Comparison of ENCODE assay signal across 40 cellular contexts in genomic region chr9:124517600-124517999, GRCh38. TPM values are rescaled to one million over a fixed set of nuclear protein-coding genes. Genes with fewer than 3 reads are reported as not detected.
"Had no signal": no experiment of that assay in that cellular context is flagged by ENCODE, and none has a peak within 500 bp of the region (broad histone marks: within the 10 kb centered on the region; RNA-seq: fewer than 3 reads in every experiment).

No MANE protein-coding gene starts in this region.

- ATAC-seq: activated CD4-positive, alpha-beta T cell treated with anti-CD3 and anti-CD28 coated beads for 36 hours; activated CD8-positive, alpha-beta memory T cell treated with anti-CD3 and anti-CD28 coated beads, Interleukin-2, amount 10 ng/mL, durations not matched to agents 7 days and 5 days; activated CD8-positive, alpha-beta T cell treated with anti-CD3 and anti-CD28 coated beads, Interleukin-2, amount 10 ng/mL, durations not matched to agents 7 days and 5 days; activated naive CD8-positive, alpha-beta T cell treated with anti-CD3 and anti-CD28 coated beads, Interleukin-2, amount 50 U/mL, for 24 hours; gastroesophageal sphincter had no signal

- H3K27me3 Mint-ChIP-seq: activated naive CD8-positive, alpha-beta T cell treated with anti-CD3 and anti-CD28 coated beads for 36 hours; activated naive CD8-positive, alpha-beta T cell treated with anti-CD3 and anti-CD28 coated beads, Interleukin-2, amount 50 U/mL, for 24 hours; brain had no signal

- H3K36me3 Mint-ChIP-seq: activated CD4-positive, alpha-beta memory T cell treated with anti-CD3 and anti-CD28 coated beads for 36 hours; activated CD8-positive, alpha-beta memory T cell treated with anti-CD3 and anti-CD28 coated beads, Interleukin-2, amount 10 ng/mL, durations not matched to agents 7 days and 5 days; activated naive CD4-positive, alpha-beta T cell treated with anti-CD3 and anti-CD28 coated beads, Interleukin-2, amount 50 U/mL, for 24 hours; activated naive CD8-positive, alpha-beta T cell treated with anti-CD3 and anti-CD28 coated beads for 36 hours had no signal

- H3K27me3 ChIP-seq: adrenal gland, breast epithelium, cardiac muscle cell, colonic mucosa had no signal

- H3K4me3 Mint-ChIP-seq: activated CD4-positive, alpha-beta memory T cell treated with anti-CD3 and anti-CD28 coated beads for 36 hours; activated CD4-positive, alpha-beta T cell treated with anti-CD3 and anti-CD28 coated beads for 36 hours; activated CD4-positive, alpha-beta T cell treated with anti-CD3 and anti-CD28 coated beads, Interleukin-2, amount 10 ng/mL, durations not matched to agents 24 days and 14 days; activated CD8-positive, alpha-beta memory T cell treated with anti-CD3 and anti-CD28 coated beads, Interleukin-2, amount 10 ng/mL, durations not matched to agents 7 days and 5 days; activated CD8-positive, alpha-beta T cell treated with anti-CD3 and anti-CD28 coated beads, Interleukin-2, amount 10 ng/mL, durations not matched to agents 7 days and 5 days; activated naive CD4-positive, alpha-beta T cell treated with anti-CD3 and anti-CD28 coated beads for 36 hours; activated naive CD4-positive, alpha-beta T cell treated with anti-CD3 and anti-CD28 coated beads, Interleukin-2, amount 50 U/mL, for 24 hours; activated naive CD8-positive, alpha-beta T cell treated with anti-CD3 and anti-CD28 coated beads for 36 hours; activated naive CD8-positive, alpha-beta T cell treated with anti-CD3 and anti-CD28 coated beads, Interleukin-2, amount 50 U/mL, for 24 hours; activated T-helper 1 cell treated with anti-CD3 and anti-CD28 coated beads, Interleukin-12 subunit alpha, Interleukin-12 subunit beta, Interleukin-2, Interleukin-4 antibody, amounts not matched to agents 30 ng/mL and 10 ng/mL and 1 ng/mL, durations not matched to agents 14 hours and 24 hours and 36 hours; brain; T-helper 1 cell treated with Interleukin-12 subunit alpha and Interleukin-12 subunit beta and Interleukin-4 antibody, amounts not matched to agents 30 μg/mL and 1 μg/mL, for 36 hours had no signal

- H3K27ac ChIP-seq: adrenal gland, breast epithelium, cardiac muscle cell, colonic mucosa, epithelial cell of prostate, esophagus squamous epithelium, gastroesophageal sphincter had no signal

- DNase-seq: activated CD4-positive, alpha-beta memory T cell treated with anti-CD3 and anti-CD28 coated beads for 36 hours; activated CD4-positive, alpha-beta T cell treated with anti-CD3 and anti-CD28 coated beads for 36 hours; activated CD4-positive, alpha-beta T cell treated with anti-CD3 and anti-CD28 coated beads, Interleukin-2, amount 10 ng/mL, durations not matched to agents 24 days and 14 days; activated CD4-positive, CD25-positive, alpha-beta regulatory T cell; activated CD4-positive, CD25-positive, alpha-beta regulatory T cell treated with anti-CD3 and anti-CD28 coated beads, Interleukin-2, amount 50 U/mL, for 72 hours; activated CD8-positive, alpha-beta memory T cell treated with anti-CD3 and anti-CD28 coated beads, Interleukin-2, amount 10 ng/mL, durations not matched to agents 7 days and 5 days; activated CD8-positive, alpha-beta memory T cell treated with anti-CD3 and anti-CD28 coated beads, Interleukin-2, amount 50 U/mL, for 4 hours; activated CD8-positive, alpha-beta T cell treated with anti-CD3 and anti-CD28 coated beads, Interleukin-2, amount 10 ng/mL, durations not matched to agents 7 days and 5 days; activated effector memory CD4-positive, alpha-beta T cell treated with anti-CD3 and anti-CD28 coated beads, Interleukin-2, amount 50 U/mL, for 16 hours; activated naive CD4-positive, alpha-beta T cell treated with anti-CD3 and anti-CD28 coated beads for 36 hours; activated naive CD8-positive, alpha-beta T cell treated with anti-CD3 and anti-CD28 coated beads for 36 hours; activated naive CD8-positive, alpha-beta T cell treated with anti-CD3 and anti-CD28 coated beads, Interleukin-2, amount 50 U/mL, for 24 hours; activated T-cell treated with anti-CD3 and anti-CD28 coated beads, Interleukin-2, amount 50 U/mL, for 1 hour; activated T-cell treated with anti-CD3 and anti-CD28 coated beads, Interleukin-2, amount 50 U/mL, for 48 hours; adrenal gland; amygdala; aorta; central memory CD4-positive, alpha-beta T cell; cerebellar nuclear complex; colonic mucosa; effector CD8-positive, alpha-beta T cell; esophagus squamous epithelium; foreskin melanocyte; T1000 had no signal

- H3K4me3 ChIP-seq: adrenal gland, breast epithelium, cardiac muscle cell, colonic mucosa, esophagus squamous epithelium, gastroesophageal sphincter had no signal

- H3K9me3 Mint-ChIP-seq: activated CD4-positive, alpha-beta memory T cell treated with anti-CD3 and anti-CD28 coated beads for 36 hours; activated CD4-positive, alpha-beta T cell treated with anti-CD3 and anti-CD28 coated beads, Interleukin-2, amount 10 ng/mL, durations not matched to agents 24 days and 14 days; activated naive CD4-positive, alpha-beta T cell treated with anti-CD3 and anti-CD28 coated beads for 36 hours; activated naive CD4-positive, alpha-beta T cell treated with anti-CD3 and anti-CD28 coated beads, Interleukin-2, amount 50 U/mL, for 24 hours; activated naive CD8-positive, alpha-beta T cell treated with anti-CD3 and anti-CD28 coated beads for 36 hours; activated naive CD8-positive, alpha-beta T cell treated with anti-CD3 and anti-CD28 coated beads, Interleukin-2, amount 50 U/mL, for 24 hours; activated T-helper 1 cell treated with anti-CD3 and anti-CD28 coated beads, Interleukin-12 subunit alpha, Interleukin-12 subunit beta, Interleukin-2, Interleukin-4 antibody, amounts not matched to agents 30 ng/mL and 10 ng/mL and 1 ng/mL, durations not matched to agents 14 hours and 24 hours and 36 hours; activated T-helper 2 cell treated with anti-CD3 and anti-CD28 coated beads, Interferon-gamma antibody, Interleukin-2, Interleukin-4, amounts not matched to agents 10 μg/mL and 5 μg/mL and 100 μg/mL, durations not matched to agents 14 hours and 24 hours and 36 hours; brain; T-helper 1 cell treated with Interleukin-12 subunit alpha and Interleukin-12 subunit beta and Interleukin-4 antibody, amounts not matched to agents 30 μg/mL and 1 μg/mL, for 36 hours had no signal

- H3K9me3 ChIP-seq: adrenal gland, breast epithelium, colonic mucosa, esophagus squamous epithelium, gastroesophageal sphincter had no signal

- H3K36me3 ChIP-seq: adrenal gland, breast epithelium, cardiac muscle cell, colonic mucosa, gastroesophageal sphincter had no signal

- H3K27ac Mint-ChIP-seq: activated CD4-positive, alpha-beta memory T cell treated with anti-CD3 and anti-CD28 coated beads for 36 hours; activated CD4-positive, alpha-beta T cell treated with anti-CD3 and anti-CD28 coated beads for 36 hours; activated CD4-positive, alpha-beta T cell treated with anti-CD3 and anti-CD28 coated beads, Interleukin-2, amount 10 ng/mL, durations not matched to agents 24 days and 14 days; activated CD8-positive, alpha-beta memory T cell treated with anti-CD3 and anti-CD28 coated beads, Interleukin-2, amount 10 ng/mL, durations not matched to agents 7 days and 5 days; activated CD8-positive, alpha-beta T cell treated with anti-CD3 and anti-CD28 coated beads, Interleukin-2, amount 10 ng/mL, durations not matched to agents 7 days and 5 days; activated naive CD4-positive, alpha-beta T cell treated with anti-CD3 and anti-CD28 coated beads for 36 hours; activated naive CD4-positive, alpha-beta T cell treated with anti-CD3 and anti-CD28 coated beads, Interleukin-2, amount 50 U/mL, for 24 hours; activated naive CD8-positive, alpha-beta T cell treated with anti-CD3 and anti-CD28 coated beads for 36 hours; activated naive CD8-positive, alpha-beta T cell treated with anti-CD3 and anti-CD28 coated beads, Interleukin-2, amount 50 U/mL, for 24 hours; activated T-helper 1 cell treated with anti-CD3 and anti-CD28 coated beads, Interleukin-12 subunit alpha, Interleukin-12 subunit beta, Interleukin-2, Interleukin-4 antibody, amounts not matched to agents 30 ng/mL and 10 ng/mL and 1 ng/mL, durations not matched to agents 14 hours and 24 hours and 36 hours; activated T-helper 2 cell treated with anti-CD3 and anti-CD28 coated beads, Interferon-gamma antibody, Interleukin-2, Interleukin-4, amounts not matched to agents 10 μg/mL and 5 μg/mL and 100 μg/mL, durations not matched to agents 14 hours and 24 hours and 36 hours; T-helper 1 cell treated with Interleukin-12 subunit alpha and Interleukin-12 subunit beta and Interleukin-4 antibody, amounts not matched to agents 30 μg/mL and 1 μg/mL, for 36 hours had no signal

- H3K4me1 Mint-ChIP-seq: activated CD4-positive, alpha-beta T cell treated with anti-CD3 and anti-CD28 coated beads for 36 hours; activated CD8-positive, alpha-beta memory T cell treated with anti-CD3 and anti-CD28 coated beads, Interleukin-2, amount 10 ng/mL, durations not matched to agents 7 days and 5 days; activated naive CD8-positive, alpha-beta T cell treated with anti-CD3 and anti-CD28 coated beads for 36 hours; activated naive CD8-positive, alpha-beta T cell treated with anti-CD3 and anti-CD28 coated beads, Interleukin-2, amount 50 U/mL, for 24 hours had no signal

- H3K4me1 ChIP-seq: breast epithelium, colonic mucosa, esophagus squamous epithelium, gastroesophageal sphincter had no signal

RNA-seq across cellular contexts. Expression of gene NR5A1, which starts 10.4 kb away (rescaled TPM):
- total RNA-seq: activated CD4-positive, alpha-beta memory T cell treated with anti-CD3 and anti-CD28 coated beads for 36 hours; activated CD4-positive, alpha-beta T cell treated with anti-CD3 and anti-CD28 coated beads for 36 hours; activated CD4-positive, alpha-beta T cell treated with anti-CD3 and anti-CD28 coated beads, Interleukin-2, amount 10 ng/mL, durations not matched to agents 24 days and 14 days; activated CD8-positive, alpha-beta memory T cell treated with anti-CD3 and anti-CD28 coated beads for 36 hours; activated CD8-positive, alpha-beta memory T cell treated with anti-CD3 and anti-CD28 coated beads, Interleukin-2, amount 10 ng/mL, durations not matched to agents 7 days and 5 days; activated CD8-positive, alpha-beta T cell treated with anti-CD3 and anti-CD28 coated beads, Interleukin-2, amount 10 ng/mL, durations not matched to agents 7 days and 5 days; activated naive CD4-positive, alpha-beta T cell treated with anti-CD3 and anti-CD28 coated beads for 36 hours; activated naive CD8-positive, alpha-beta T cell treated with anti-CD3 and anti-CD28 coated beads for 36 hours; activated T-helper 1 cell treated with anti-CD3 and anti-CD28 coated beads, Interleukin-12 subunit alpha, Interleukin-12 subunit beta, Interleukin-2, Interleukin-4 antibody, amounts not matched to agents 30 ng/mL and 10 ng/mL and 1 ng/mL, durations not matched to agents 14 hours and 24 hours and 36 hours; activated T-helper 2 cell treated with anti-CD3 and anti-CD28 coated beads, Interferon-gamma antibody, Interleukin-2, Interleukin-4, amounts not matched to agents 10 μg/mL and 5 μg/mL and 100 μg/mL, durations not matched to agents 14 hours and 24 hours and 36 hours; aorta; breast epithelium; dermis microvascular lymphatic vessel endothelial cell; endothelial cell of umbilical vein; esophagus squamous epithelium; fibroblast of lung; fibroblast of villous mesenchyme; gastroesophageal sphincter; glomerular endothelial cell; T-helper 2 cell treated with Interferon-gamma antibody and Interleukin-4, amounts not matched to agents 100 ng/mL and 5 ng/mL, for 36 hours had no signal
- polyA plus RNA-seq: aorta, cardiac muscle cell, endothelial cell of umbilical vein, fibroblast of lung had no signal
